30 cellular contexts compared by ENCODE assay signal in the genomic region with DNA sequence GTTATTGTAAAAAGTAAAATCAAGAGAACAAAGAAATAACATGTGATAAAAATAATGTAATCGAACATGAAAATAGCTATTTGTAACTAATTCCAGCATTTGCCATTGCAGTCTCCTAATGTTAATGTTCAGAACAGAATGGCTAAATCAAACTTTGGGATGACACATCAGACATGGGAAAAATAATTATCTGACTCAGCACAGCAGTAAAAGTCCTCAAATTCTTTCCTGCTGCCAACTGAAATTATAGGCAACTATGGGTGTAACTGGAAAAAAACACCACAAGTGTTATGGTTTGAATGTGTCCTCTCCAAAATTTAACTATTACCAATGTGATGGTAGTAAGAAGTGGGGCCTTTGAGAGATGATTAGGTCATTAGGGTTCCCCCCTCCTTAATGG.
"Had no signal": no experiment of that assay in that cellular context is flagged by ENCODE, and none has a peak within 500 bp of the region (broad histone marks: within the 10 kb centered on the region; RNA-seq: fewer than 3 reads in every experiment).

No MANE protein-coding gene starts in this region.

- H3K9me3 Mint-ChIP-seq: activated T-helper 1 cell treated with anti-CD3 and anti-CD28 coated beads, Interleukin-12 subunit alpha, Interleukin-12 subunit beta, Interleukin-2, Interleukin-4 antibody, amounts not matched to agents 30 ng/mL and 10 ng/mL and 1 ng/mL, durations not matched to agents 14 hours and 24 hours and 36 hours; T-helper 1 cell treated with Interleukin-12 subunit alpha and Interleukin-12 subunit beta and Interleukin-4 antibody, amounts not matched to agents 30 μg/mL and 1 μg/mL, for 36 hours had no signal

- H3K4me1 Mint-ChIP-seq: activated naive CD8-positive, alpha-beta T cell treated with anti-CD3 and anti-CD28 coated beads, Interleukin-2, amount 50 U/mL, for 24 hours; WTC11 had no signal

- H3K36me3 ChIP-seq: ascending aorta, Peyer's patch, SJSA1 had no signal

- H3K9me3 ChIP-seq: ascending aorta, body of pancreas, Peyer's patch, SJSA1 had no signal

- H3K4me3 Mint-ChIP-seq: activated CD8-positive, alpha-beta T cell treated with anti-CD3 and anti-CD28 coated beads, Interleukin-2, amount 10 ng/mL, durations not matched to agents 7 days and 5 days; activated naive CD8-positive, alpha-beta T cell treated with anti-CD3 and anti-CD28 coated beads, Interleukin-2, amount 50 U/mL, for 24 hours; activated T-helper 1 cell treated with anti-CD3 and anti-CD28 coated beads, Interleukin-12 subunit alpha, Interleukin-12 subunit beta, Interleukin-2, Interleukin-4 antibody, amounts not matched to agents 30 ng/mL and 10 ng/mL and 1 ng/mL, durations not matched to agents 14 hours and 24 hours and 36 hours; T-helper 1 cell treated with Interleukin-12 subunit alpha and Interleukin-12 subunit beta and Interleukin-4 antibody, amounts not matched to agents 30 μg/mL and 1 μg/mL, for 36 hours; WTC11 had no signal

- H3K27me3 ChIP-seq: ascending aorta, body of pancreas, Peyer's patch, SJSA1 had no signal

- DNase-seq: activated CD4-positive, alpha-beta T cell treated with anti-CD3 and anti-CD28 coated beads for 48 hours; activated CD4-positive, alpha-beta T cell treated with anti-CD3 and anti-CD28 coated beads, Interleukin-2, amount 50 U/mL, for 4 hours; activated CD4-positive, CD25-positive, alpha-beta regulatory T cell treated with anti-CD3 and anti-CD28 coated beads, Interleukin-2, amount 50 U/mL, for 72 hours; activated CD8-positive, alpha-beta memory T cell treated with anti-CD3 and anti-CD28 coated beads, Interleukin-2, amount 50 U/mL, for 48 hours; activated CD8-positive, alpha-beta T cell treated with anti-CD3 and anti-CD28 coated beads, Interleukin-2, amount 10 ng/mL, durations not matched to agents 7 days and 5 days; activated effector memory CD4-positive, alpha-beta T cell treated with Interleukin-2 at 50 U/mL for 16 hours; activated naive CD4-positive, alpha-beta T cell; activated naive CD8-positive, alpha-beta T cell treated with anti-CD3 and anti-CD28 coated beads, Interleukin-2, amount 50 U/mL, for 24 hours; activated T-cell treated with anti-CD3 and anti-CD28 coated beads, Interleukin-2, amount 50 U/mL, for 1 hour; amniotic stem cell; body of pancreas; central memory CD4-positive, alpha-beta T cell; NCI-H1092; NCI-H1417; NCI-H1694; NCI-H2029; NCI-H2107; NCI-H510A treated with DMSO at 0.1 percent for 48 hours; NCI-H69; NK-92 treated with Interleukin-12 subunit alpha and Interleukin-12 subunit beta, amount 100 ng/mL, for 24 hours; OCI-M1; Peyer's patch; Right ventricle myocardium superior had no signal

- H3K27me3 Mint-ChIP-seq: activated naive CD8-positive, alpha-beta T cell treated with anti-CD3 and anti-CD28 coated beads, Interleukin-2, amount 50 U/mL, for 24 hours had no signal

- H3K36me3 Mint-ChIP-seq: activated naive CD4-positive, alpha-beta T cell treated with anti-CD3 and anti-CD28 coated beads, Interleukin-2, amount 50 U/mL, for 72 hours; WTC11 had no signal

- H3K27ac Mint-ChIP-seq: activated CD8-positive, alpha-beta T cell treated with anti-CD3 and anti-CD28 coated beads, Interleukin-2, amount 10 ng/mL, durations not matched to agents 7 days and 5 days; activated naive CD4-positive, alpha-beta T cell treated with anti-CD3 and anti-CD28 coated beads, Interleukin-2, amount 50 U/mL, for 72 hours; activated naive CD8-positive, alpha-beta T cell treated with anti-CD3 and anti-CD28 coated beads, Interleukin-2, amount 50 U/mL, for 24 hours; activated T-helper 1 cell treated with anti-CD3 and anti-CD28 coated beads, Interleukin-12 subunit alpha, Interleukin-12 subunit beta, Interleukin-2, Interleukin-4 antibody, amounts not matched to agents 30 ng/mL and 10 ng/mL and 1 ng/mL, durations not matched to agents 14 hours and 24 hours and 36 hours; T-helper 1 cell treated with Interleukin-12 subunit alpha and Interleukin-12 subunit beta and Interleukin-4 antibody, amounts not matched to agents 30 μg/mL and 1 μg/mL, for 36 hours; WTC11 had no signal

- H3K4me3 ChIP-seq: ascending aorta, body of pancreas, Peyer's patch, SJSA1 had no signal

- H3K27ac ChIP-seq: ascending aorta, body of pancreas, Peyer's patch, RWPE1, SJSA1 had no signal

- H3K4me1 ChIP-seq: ascending aorta, body of pancreas, Peyer's patch, SJSA1 had no signal
